In genomic region chr9:19420877-19421276, GRCh38 we compare ENCODE assay signal across 1 cellular context.
TF ChIP-seq lines count a peak whose summit lies in the region.

No MANE protein-coding gene starts in this region.

TF ChIP-seq in HepG2, 621 proteins besides CTCF, POLR2A, EP300 and RAD21:
- no peak for TF ChIP-seq ZBTB25 (CRISPR knock-in tag; IDR thresholded peaks at IDR 0.05)
